8 cellular contexts compared by ENCODE assay signal in the genomic region with DNA sequence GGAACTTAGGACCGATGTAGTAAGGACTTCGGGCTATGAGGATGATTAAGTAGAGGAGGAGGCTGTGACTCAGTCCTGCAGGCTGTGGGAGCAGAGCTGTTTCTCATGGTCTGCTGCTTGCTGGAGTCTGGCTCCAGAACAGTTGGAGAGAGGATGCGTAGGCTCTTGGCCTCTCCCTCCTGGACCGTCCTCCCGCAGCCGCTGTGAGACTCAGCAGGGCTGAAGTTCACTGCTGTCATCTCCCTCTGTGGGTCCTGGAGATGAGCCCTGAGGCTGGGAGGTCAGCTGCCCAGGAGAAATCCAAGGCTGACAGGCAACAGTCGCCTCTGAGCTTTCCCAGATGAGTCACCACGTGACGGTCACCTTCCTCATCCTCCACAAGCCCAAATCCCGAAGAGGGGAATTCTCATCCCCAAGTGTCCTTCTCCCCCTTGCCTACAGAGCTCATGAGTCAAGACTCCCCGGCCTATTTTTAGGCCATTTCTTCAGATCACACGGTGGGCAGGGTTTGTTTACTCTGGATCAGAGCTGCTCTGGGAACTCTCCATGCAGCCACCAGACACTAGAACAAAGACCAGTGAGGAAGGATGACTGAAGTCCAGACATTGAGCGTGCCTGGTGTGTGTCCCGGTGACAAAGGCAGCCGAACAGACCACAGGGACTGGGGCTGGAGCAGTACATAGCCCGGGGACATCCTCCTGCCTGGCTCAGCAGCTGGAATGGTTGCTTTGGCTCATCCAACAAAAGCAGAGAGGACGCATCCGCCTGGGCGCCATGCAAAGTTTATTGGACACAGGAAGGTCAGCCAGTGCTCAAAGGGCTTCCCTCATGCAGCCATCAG.
DNase-seq lines count a peak whose midpoint lies in the region; ATAC-seq, FAIRE-seq and TF ChIP-seq lines count a peak whose summit lies in the region.
"Not testable (repeated sequence)": the region's sequence is repeated elsewhere in the genome, so short reads cannot be mapped to it uniquely, and the experiment has no call there.

No MANE protein-coding gene starts in this region.

- peak overlapping the region; percentile 4 to 33; a peak in 3 of 4 replicates for H3K4me3 ChIP-seq in HCT116 (replicated peaks in 1 of 2; ENCODE audit: low read depth in 1 of 2, low read length in 2 of 2)
- H3K4me3 ChIP-seq in cardiac fibroblast (replicated peaks in 1 of 2; ENCODE audit: low read depth in 2 of 2, low read length in 2 of 2); gastroesophageal sphincter; HepG2 (replicated peaks in 1 of 3; ENCODE audit: insufficient read depth in 1 of 3, low read depth in 2 of 3, low read length in 3 of 3); trophoblast cell (ENCODE audit: low read depth, low read length); tibial artery: not testable (repeated sequence)

- TF ChIP-seq RAD21 in HCT116 (IDR thresholded peaks at IDR 0.05; ENCODE audit: low read depth); HepG2 (CRISPR knock-in tag; IDR thresholded peaks at IDR 0.05): not testable (repeated sequence)

- H4K8ac ChIP-seq in trophoblast cell (ENCODE audit: low read depth, low read length), result not testable (repeated sequence)

- not testable (repeated sequence) for H3K18ac ChIP-seq in trophoblast cell (ENCODE audit: low read length)

- H3K79me2 ChIP-seq in HCT116 (ENCODE audit: insufficient read depth, low read length); HepG2 (ENCODE audit: insufficient read depth, low read length); trophoblast cell (ENCODE audit: control insufficient read depth, insufficient read depth, low read length, poor library complexity): not testable (repeated sequence)

- not testable (repeated sequence) for H3K9me3 ChIP-seq in HCT116 (ENCODE audit: control insufficient read depth in 1 of 2, insufficient read depth in 1 of 2, low read depth in 1 of 2, low read length in 2 of 2); gastroesophageal sphincter; HepG2 (ENCODE audit: low read length); trophoblast cell (ENCODE audit: insufficient read depth, low read depth, low read length); tibial artery

- H3K27me3 ChIP-seq in HCT116 (ENCODE audit: insufficient read depth, low read length); gastroesophageal sphincter; HepG2 (ENCODE audit: control insufficient read depth in 1 of 2, insufficient read depth in 2 of 2, low read length in 2 of 2); trophoblast cell (ENCODE audit: insufficient read depth, low read length); tibial artery: not testable (repeated sequence)

- BruUV-seq in HCT116 (replicated peaks; lab: Mats Ljungman, UMichigan); HepG2 (replicated peaks; lab: Mats Ljungman, UMichigan): not testable (repeated sequence)

- H3K14ac ChIP-seq in trophoblast cell (ENCODE audit: low read length), result not testable (repeated sequence)

- H2AFZ ChIP-seq in HCT116 (ENCODE audit: low read depth, low read length, poor library complexity, severe bottlenecking); HepG2 (ENCODE audit: low read length); trophoblast cell (ENCODE audit: insufficient read depth, low read length, poor library complexity): not testable (repeated sequence)

- TF ChIP-seq EP300 in gastroesophageal sphincter (IDR thresholded peaks at IDR 0.05); HepG2 (IDR thresholded peaks at IDR 0.05; ENCODE audit: low read depth in 2 of 2, low read length in 2 of 2); HepG2 (CRISPR knock-in tag; IDR thresholded peaks at IDR 0.05; ENCODE audit: borderline replicate concordance): not testable (repeated sequence)

- H2BK120ac ChIP-seq in trophoblast cell (ENCODE audit: insufficient read depth, low read length, poor library complexity), result not testable (repeated sequence)

- H2BK5ac ChIP-seq in trophoblast cell (ENCODE audit: low read depth, low read length, poor library complexity), result peak overlapping the region; percentile 26

- H4K20me1 ChIP-seq in HCT116 (ENCODE audit: insufficient read depth); HepG2 (ENCODE audit: insufficient read depth, low read length): not testable (repeated sequence)

- H3K79me1 ChIP-seq in trophoblast cell (ENCODE audit: low read length), result not testable (repeated sequence)

- peak; percentile 84 for DNase-seq in AG08395 (ENCODE audit: low spot score)
- DNase-seq in HCT116 (ENCODE audit: low read depth, low spot score), result not testable (repeated sequence)
- peak; percentile 29 for DNase-seq in SK-MEL-5 (ENCODE audit: low read depth, low spot score)
- DNase-seq in cardiac fibroblast (ENCODE audit: low read depth in 2 of 2), result peak; percentile 96 to 97
- DNase-seq in HepG2 (ENCODE audit: low spot score), result peak; percentile 72
- DNase-seq in trophoblast cell, result peak in 1 of 2 donors; percentile 19
- DNase-seq in tibial artery, result peak; percentile 88 to 92

- in situ Hi-C loops in SK-MEL-5 (cut with HindIII; ENCODE audit: low pct_unique_long_range_greater_than_20kb, low sequenced_read_pairs); HepG2 (cut with HindIII; ENCODE audit: extremely low pct_ligation_motif_present, low pct_unique_long_range_greater_than_20kb): not testable (repeated sequence)

- POLR2A ChIA-PET in HCT116 (lab: Charles Lee); HepG2 (lab: Yijun Ruan, JAX): not testable (repeated sequence)

- not testable (repeated sequence) for TF ChIP-seq CTCF in HCT116 (IDR thresholded peaks at IDR 0.05 in 2 of 3, conservative IDR thresholded peaks at IDR 0.05 in 1 of 3; ENCODE audit: borderline replicate concordance in 1 of 3, insufficient read depth in 1 of 3, low read depth in 2 of 3, low read length in 2 of 3); cardiac fibroblast (IDR thresholded peaks at IDR 0.05; ENCODE audit: low read depth, low read length); gastroesophageal sphincter (IDR thresholded peaks at IDR 0.05); HepG2 (CRISPR knock-in tag; IDR thresholded peaks at IDR 0.05); tibial artery (IDR thresholded peaks at IDR 0.05)

- H4K12ac ChIP-seq in trophoblast cell (ENCODE audit: low read depth, low read length), result not testable (repeated sequence)

- 7 to 20% methylated on average over 2 of the region's 19 CpGs for WGBS in gastroesophageal sphincter (ENCODE audit: low coverage in 1 of 2), 2 donors
- WGBS in HepG2 (ENCODE audit: low lambda C conversion rate), result under 1% methylated on average over 7 of the region's 19 CpGs
- no CpG with 5 or more reads among the region's 19 CpGs for WGBS in trophoblast cell (ENCODE audit: extremely low coverage, insufficient coverage, insufficient read length)

- peak; percentile 92 for FAIRE-seq in HepG2 (lab: Jason Lieb, UNC)

- peak overlapping the region; percentile 18; the same call in 1 of the 2 replicates for H3K9ac ChIP-seq in HCT116 (ENCODE audit: low read length)
- H3K9ac ChIP-seq in HepG2 (ENCODE audit: insufficient read depth, low read depth, low read length); trophoblast cell (ENCODE audit: low read length): not testable (repeated sequence)

- H3K4ac ChIP-seq in trophoblast cell (ENCODE audit: low read depth, low read length), result not testable (repeated sequence)

- H3K27ac ChIP-seq in HCT116 (ENCODE audit: low read depth, low read length) (peak overlapping the region; percentile 74), gastroesophageal sphincter (peak overlapping the region in 3 of 4 donors; percentile 67 to 78 (median 70)), trophoblast cell (ENCODE audit: low read depth, low read length) (peak overlapping the region; percentile 73), tibial artery (peak overlapping the region; percentile 71 to 76)
- not testable (repeated sequence) for H3K27ac ChIP-seq in HepG2 (ENCODE audit: extremely low read length, insufficient read depth, low read length)

- H3K4me1 ChIP-seq in HCT116 (ENCODE audit: control insufficient read depth in 1 of 2, insufficient read depth in 2 of 2, low read length in 2 of 2), result peaks cover 27 to 65% of the 10 kb centered on the region in 2 experiments
- peaks cover 0 to 34% (median 13%) of the 10 kb centered on the region in 3 donors for H3K4me1 ChIP-seq in gastroesophageal sphincter
- peaks cover 40% of the 10 kb centered on the region for H3K4me1 ChIP-seq in HepG2 (ENCODE audit: insufficient read depth, low read length)
- H3K4me1 ChIP-seq in trophoblast cell (ENCODE audit: control insufficient read depth in 1 of 2, insufficient read depth in 2 of 2, low read length in 2 of 2), result peaks cover 8 to 11% of the 10 kb centered on the region in 2 experiments
- peaks cover 0 to 35% (median 29%) of the 10 kb centered on the region in 4 donors for H3K4me1 ChIP-seq in tibial artery

- RAD21 ChIA-PET in HCT116 (lab: Charles Lee; ENCODE audit: low non-redundant PET in 1 of 2, low total read pairs in 2 of 2, uncharacterized antibody in 2 of 2, unreplicated experiment in 2 of 2), result not testable (repeated sequence)

- H2AK5ac ChIP-seq in trophoblast cell (ENCODE audit: low read length), result not testable (repeated sequence)

- not testable (repeated sequence) for H3K36me3 ChIP-seq in HCT116 (ENCODE audit: control insufficient read depth in 1 of 2, insufficient read depth in 2 of 2, low read length in 2 of 2); gastroesophageal sphincter; HepG2 (replicated peaks in 1 of 2; ENCODE audit: control insufficient read depth in 1 of 2, insufficient read depth in 2 of 2, low read length in 2 of 2); trophoblast cell (ENCODE audit: control insufficient read depth in 1 of 2, insufficient read depth in 2 of 2, low read length in 2 of 2); tibial artery

- CTCF ChIA-PET in HCT116 (lab: Charles Lee); HepG2 (lab: Yijun Ruan, JAX; ENCODE audit: low intra/inter-chr PET ratio, low total read pairs): not testable (repeated sequence)

- not testable (repeated sequence) for TF ChIP-seq POLR2A in HCT116 (IDR thresholded peaks at IDR 0.05; ENCODE audit: borderline replicate concordance, extremely low read depth, insufficient read depth, insufficient read length); gastroesophageal sphincter (IDR thresholded peaks at IDR 0.05); HepG2 (IDR thresholded peaks at IDR 0.05; ENCODE audit: insufficient read depth in 1 of 2, low read depth in 2 of 2, low read length in 2 of 2)

- peak; percentile 67 for ATAC-seq in HCT116
- peak; percentile 86 for ATAC-seq in gastroesophageal sphincter
- peak; percentile 91 for ATAC-seq in HepG2

- H3K9me2 ChIP-seq in HCT116 (ENCODE audit: insufficient read depth), result not testable (repeated sequence)

- intact Hi-C loops in HCT116 (cut with micrococcal nuclease); HepG2 (cut with micrococcal nuclease; ENCODE audit: unreplicated experiment); tibial artery (cut with DNase I; ENCODE audit: low total_unique reads): not testable (repeated sequence)

- not testable (repeated sequence) for H3K23ac ChIP-seq in trophoblast cell (ENCODE audit: low read length)

- H2BK12ac ChIP-seq in trophoblast cell (ENCODE audit: low read length), result not testable (repeated sequence)

- H4K91ac ChIP-seq in trophoblast cell (ENCODE audit: low read depth, low read length), result peak overlapping the region; percentile 45

- H3K4me2 ChIP-seq in HCT116 (ENCODE audit: low read length), result peak overlapping the region; percentile 68
- peak overlapping the region; percentile 23 for H3K4me2 ChIP-seq in HepG2 (ENCODE audit: low read depth, low read length)
- H3K4me2 ChIP-seq in trophoblast cell (ENCODE audit: low read length), result not testable (repeated sequence)
